ENCODE assay signal across 8 cellular contexts in the genomic region with DNA sequence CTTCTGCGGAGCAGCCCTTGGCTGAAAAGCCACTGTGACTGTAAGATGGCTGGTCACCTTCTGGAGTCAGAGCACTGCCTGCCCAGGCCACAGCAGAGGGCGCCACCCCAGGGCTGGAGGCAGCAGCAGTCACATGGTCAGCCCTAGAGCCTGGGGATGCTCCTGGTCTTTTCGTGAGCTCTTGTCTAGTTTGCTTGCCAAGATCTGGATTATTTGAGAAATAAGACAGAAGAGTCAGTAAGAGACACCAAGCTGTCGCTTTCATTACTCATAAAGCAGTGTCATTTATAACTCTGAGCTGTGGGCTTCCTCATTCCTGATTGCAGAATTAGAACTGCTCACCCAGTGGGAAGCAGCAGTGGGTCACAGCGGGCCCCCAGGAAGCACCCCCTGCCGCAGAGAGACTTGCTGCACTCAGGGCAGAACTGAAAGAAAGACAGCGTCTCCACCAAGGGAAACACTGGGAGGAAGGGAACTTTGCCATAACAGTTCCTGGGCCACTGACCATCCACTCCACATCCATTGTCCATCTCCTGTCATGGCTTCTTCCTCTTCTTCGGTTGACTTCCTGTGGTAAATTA. TPM values are rescaled to one million over a fixed set of nuclear protein-coding genes. Genes with fewer than 3 reads are reported as not detected.
DNase-seq lines count a peak whose midpoint lies in the region; ATAC-seq, FAIRE-seq and TF ChIP-seq lines count a peak whose summit lies in the region.

No MANE protein-coding gene starts in this region.

- TF ChIP-seq POLR2A in breast epithelium (IDR thresholded peaks at IDR 0.05): no peak

- H3K36me3 ChIP-seq in breast epithelium (no peaks in the 10 kb centered on the region), kidney (ENCODE audit: control insufficient read depth in 1 of 2, insufficient read depth in 2 of 2, low read length in 2 of 2) (peaks cover 5 to 7% of the 10 kb centered on the region in 2 donors), subcutaneous abdominal adipose tissue (ENCODE audit: control insufficient read depth in 5 of 5, insufficient read depth in 5 of 5, low read length in 5 of 5) (peaks cover 0 to 27% (median 19%) of the 10 kb centered on the region in 5 donors)

- H3K4me1 ChIP-seq in breast epithelium (no peaks in the 10 kb centered on the region), kidney (ENCODE audit: control insufficient read depth in 1 of 2, insufficient read depth in 1 of 2, low read depth in 1 of 2, low read length in 2 of 2) (peaks cover 12 to 18% of the 10 kb centered on the region in 2 donors), subcutaneous abdominal adipose tissue (ENCODE audit: control insufficient read depth in 5 of 5, insufficient read depth in 5 of 5, low read length in 5 of 5) (peaks cover 0 to 47% (median 26%) of the 10 kb centered on the region in 5 donors)

- H3K9ac ChIP-seq in kidney (ENCODE audit: low read length in 2 of 2) (no peak overlapping the region), subcutaneous abdominal adipose tissue (ENCODE audit: low read length in 5 of 5) (peak overlapping the region in 2 of 5 donors; percentile 13 to 53)

- peak; percentile 55 for TF ChIP-seq CTCF in AG04449 (IDR thresholded peaks at IDR 0.05; ENCODE audit: insufficient read depth, low read length, missing control alignments)
- TF ChIP-seq CTCF in GM12873 (IDR thresholded peaks at IDR 0.05; ENCODE audit: insufficient read depth, low read depth, low read length, missing control alignments): peak; percentile 63
- TF ChIP-seq CTCF in breast epithelium (IDR thresholded peaks at IDR 0.05): no peak
- TF ChIP-seq CTCF in kidney (IDR thresholded peaks at IDR 0.05; ENCODE audit: borderline replicate concordance, extremely low read depth, insufficient read depth): no peak

- H3K27me3 ChIP-seq in breast epithelium: no peaks in the 10 kb centered on the region
- no peaks in the 10 kb centered on the region for H3K27me3 ChIP-seq in subcutaneous abdominal adipose tissue (ENCODE audit: control insufficient read depth in 5 of 5, insufficient read depth in 4 of 5, low read length in 5 of 5)

- CTCF ChIA-PET in AG04449 (lab: Yijun Ruan, JAX): interaction anchor here (0.6 to 2.2 kb wide), 8 partner anchors 8 to 148 kb away, joined by 3 to 12 read pairs (median 4); a partner anchor contains a TSS

- H3K9me3 ChIP-seq in breast epithelium: no peaks in the 10 kb centered on the region
- no peaks in the 10 kb centered on the region for H3K9me3 ChIP-seq in kidney (ENCODE audit: control insufficient read depth in 1 of 2, low read length in 2 of 2)
- no peaks in the 10 kb centered on the region for H3K9me3 ChIP-seq in subcutaneous abdominal adipose tissue (ENCODE audit: control insufficient read depth in 5 of 5, low read length in 5 of 5)

- intact Hi-C loops in breast epithelium (cut with DNase I; ENCODE audit: low total_unique reads): no loop called here
- intact Hi-C loops in kidney (cut with DNase I): no loop called here

- FAIRE-seq in kidney (lab: Jason Lieb, UNC): no peak

- POLR2A ChIA-PET in AG04449 (lab: Yijun Ruan, JAX): no interaction called here

- no peak overlapping the region for H3K4me3 ChIP-seq in AG04449 (ENCODE audit: low read depth, low read length)
- H3K4me3 ChIP-seq in breast epithelium: no peak overlapping the region
- no peak overlapping the region for H3K4me3 ChIP-seq in kidney (ENCODE audit: low read length in 2 of 2)
- peak overlapping the region in 1 of 5 donors; percentile 6 for H3K4me3 ChIP-seq in subcutaneous abdominal adipose tissue (ENCODE audit: low read depth in 1 of 5, low read length in 5 of 5)

- no peak for ATAC-seq in GM18907 (IDR thresholded peaks at IDR 0.05; ENCODE audit: unreplicated experiment)

- H3K27ac ChIP-seq in breast epithelium (peak overlapping the region; percentile 48 to 65), kidney (ENCODE audit: low read depth in 2 of 2, low read length in 2 of 2) (peak overlapping the region; percentile 33 to 72), subcutaneous abdominal adipose tissue (ENCODE audit: low read depth, low read length) (peak overlapping the region; percentile 14)

- DNase-seq in AG04449 (ENCODE audit: low read depth, low spot score) (no peak), RPMI8226 (peak; percentile 29), breast epithelium (ENCODE audit: low spot score in 2 of 2) (no peak), kidney (no peak), kidney glomerular epithelial cell (lab: John Stamatoyannopoulos, UW) (no peak)

RNA-seq across cellular contexts. Expression of a gene that starts 56.7 kb away (rescaled TPM):
- total RNA-seq in breast epithelium (10 to 100 TPM; 48.3 to 54.1 (median 49.5) TPM), kidney (53.8 TPM)
- polyA plus RNA-seq in kidney (ENCODE audit: insufficient read depth, low read depth, low replicate concordance): 39.4 TPM

Comparison
In these comparisons a context has a peak if more than half of its experiments do, and no peak if none do; other contexts are left out.
1. CTCF ChIP-seq: peak in AG04449 (single experiment) and GM12873 (single experiment); none in breast epithelium (0 of 3) and kidney (single experiment).
2. Peak in every context shown above with its lines, with median percentiles within 50 percentile points of each other: H3K27ac ChIP-seq.